In genomic region chr16:16191493-16192167, GRCh38 we compare ENCODE assay signal across 22 cellular contexts. TPM values are rescaled to one million over a fixed set of nuclear protein-coding genes. Genes with fewer than 3 reads are reported as not detected.
DNase-seq lines count a peak whose midpoint lies in the region; ATAC-seq and TF ChIP-seq lines count a peak whose summit lies in the region.
"Had no signal": no experiment of that assay in that cellular context is flagged by ENCODE, and none has a peak within 500 bp of the region (broad histone marks: within the 10 kb centered on the region; RNA-seq: fewer than 3 reads in every experiment).

No MANE protein-coding gene starts in this region.

- H3K9me3 Mint-ChIP-seq in GM23338 (no peaks in the 10 kb centered on the region), WTC11 (no peaks in the 10 kb centered on the region), endodermal cell (no peaks in the 10 kb centered on the region)
- no peaks in the 10 kb centered on the region for H3K9me3 Mint-ChIP-seq in activated CD4-positive, alpha-beta T cell treated with anti-CD3 and anti-CD28 coated beads, Interleukin-2, amount 10 ng/mL, durations not matched to agents 7 days and 5 days
- H3K9me3 Mint-ChIP-seq: CD14-positive monocyte had no signal

- no peaks in the 10 kb centered on the region for H3F3A ChIP-seq in GM23338 (replicated peaks; ENCODE audit: low read depth)

- no peaks in the 10 kb centered on the region for H3K79me2 ChIP-seq in GM23338 (replicated peaks; ENCODE audit: insufficient read depth)

- no peaks in the 10 kb centered on the region for H3K27me3 ChIP-seq in GM23338 (ENCODE audit: insufficient read depth)
- no peaks in the 10 kb centered on the region for H3K27me3 ChIP-seq in endodermal cell (ENCODE audit: control insufficient read depth, insufficient read depth, low read length, poor library complexity, severe bottlenecking)
- H3K27me3 ChIP-seq in neuronal stem cell (ENCODE audit: control insufficient read depth in 3 of 3, insufficient read depth in 3 of 3, low read depth in 1 of 3, low read length in 3 of 3): peaks cover 0 to 4% (median 0%) of the 10 kb centered on the region in 3 experiments
- no peaks in the 10 kb centered on the region for H3K27me3 ChIP-seq in MG63

- H3K27me3 Mint-ChIP-seq in GM23338 (ENCODE audit: insufficient read depth, low read depth, poor library complexity) (peaks cover 8% of the 10 kb centered on the region), WTC11 (ENCODE audit: low read depth) (no peaks in the 10 kb centered on the region; the same call in 1 of the 2 replicates), endodermal cell (ENCODE audit: insufficient read depth) (no peaks in the 10 kb centered on the region)
- no peaks in the 10 kb centered on the region for H3K27me3 Mint-ChIP-seq in activated CD4-positive, alpha-beta T cell treated with anti-CD3 and anti-CD28 coated beads, Interleukin-2, amount 10 ng/mL, durations not matched to agents 7 days and 5 days

- H3K36me3 Mint-ChIP-seq in GM23338 (ENCODE audit: low read depth): no peaks in the 10 kb centered on the region
- H3K36me3 Mint-ChIP-seq in WTC11: no peaks in the 10 kb centered on the region
- no peaks in the 10 kb centered on the region for H3K36me3 Mint-ChIP-seq in endodermal cell (ENCODE audit: low read depth)
- no peaks in the 10 kb centered on the region for H3K36me3 Mint-ChIP-seq in activated CD4-positive, alpha-beta T cell treated with anti-CD3 and anti-CD28 coated beads, Interleukin-2, amount 10 ng/mL, durations not matched to agents 7 days and 5 days (ENCODE audit: low read depth)

- no peak overlapping the region for H3K9ac ChIP-seq in endodermal cell (ENCODE audit: extremely low read depth, low read length, poor library complexity, severe bottlenecking)
- H3K9ac ChIP-seq in neuronal stem cell (ENCODE audit: low read depth, low read length, poor library complexity): no peak overlapping the region

- H2AFZ ChIP-seq in GM23338 (peak overlapping the region; percentile 76), neuronal stem cell (ENCODE audit: low read length) (peak overlapping the region; percentile 54)

- no peak overlapping the region for H2BK120ac ChIP-seq in neuronal stem cell (ENCODE audit: low read depth, low read length)

- CTCF ChIA-PET in WTC11 (lab: Charles Lee): no interaction called here
- CTCF ChIA-PET in activated CD4-positive, alpha-beta T cell treated with anti-CD3 and anti-CD28 coated beads, Interleukin-2, amount 10 ng/mL, durations not matched to agents 7 days and 5 days (lab: Charles Lee): no interaction called here

- no peak overlapping the region for H4K91ac ChIP-seq in neuronal stem cell (ENCODE audit: low read depth, low read length, poor library complexity)

- H2BK12ac ChIP-seq in neuronal stem cell (ENCODE audit: low read length): no peak overlapping the region

- no peaks in the 10 kb centered on the region for H3K36me3 ChIP-seq in GM23338 (ENCODE audit: insufficient read depth)
- H3K36me3 ChIP-seq in endodermal cell (ENCODE audit: control insufficient read depth, insufficient read depth, low read length): no peaks in the 10 kb centered on the region
- no peaks in the 10 kb centered on the region for H3K36me3 ChIP-seq in neuronal stem cell (replicated peaks in 1 of 2; ENCODE audit: control insufficient read depth in 2 of 2, insufficient read depth in 2 of 2, low read length in 2 of 2)
- H3K36me3 ChIP-seq in MG63: no peaks in the 10 kb centered on the region

- no peak overlapping the region for H4K8ac ChIP-seq in neuronal stem cell (ENCODE audit: low read depth, low read length)

- no peak overlapping the region for H3K23ac ChIP-seq in neuronal stem cell (ENCODE audit: low read depth, low read length, poor library complexity)

- H3K9me2 ChIP-seq in GM23338 (ENCODE audit: insufficient read depth): no peaks in the 10 kb centered on the region

- no peaks in the 10 kb centered on the region for H3K79me1 ChIP-seq in neuronal stem cell (ENCODE audit: low read depth, low read length)

- no peak overlapping the region for H2AK5ac ChIP-seq in neuronal stem cell (ENCODE audit: low read depth, low read length)

- H3K4me2 ChIP-seq in GM23338: no peak overlapping the region
- no peak overlapping the region for H3K4me2 ChIP-seq in neuronal stem cell (ENCODE audit: insufficient read depth, low read length, poor library complexity, severe bottlenecking)
- H3K4me2 ChIP-seq: A549 had no signal

- H3K4me1 ChIP-seq in GM23338 (ENCODE audit: insufficient read depth) (no peaks in the 10 kb centered on the region), endodermal cell (ENCODE audit: control insufficient read depth, insufficient read depth, low read length) (peaks cover 3% of the 10 kb centered on the region), neuronal stem cell (ENCODE audit: control insufficient read depth in 2 of 2, insufficient read depth in 1 of 2, low read depth in 1 of 2, low read length in 2 of 2) (no peaks in the 10 kb centered on the region)
- H3K4me1 ChIP-seq: A549 had no signal

- WGBS in endodermal cell (ENCODE audit: insufficient coverage in 1 of 2, insufficient read length in 1 of 2), 2 experiments: 74 to 81% methylated on average over 6 to 8 of the region's 8 CpGs
- 100% methylated on average over 1 of the region's 8 CpGs; no CpG with 5 or more reads in 1 of the 2 donors for WGBS in neuronal stem cell (ENCODE audit: extremely low coverage in 2 of 2, insufficient read length in 2 of 2, insufficient replicate concordance in 1 of 2), 2 donors

- no peak for TF ChIP-seq CTCF in GM23338 (conservative IDR thresholded peaks at IDR 0.05; ENCODE audit: low read depth in 2 of 2)
- TF ChIP-seq CTCF in WTC11 (IDR thresholded peaks at IDR 0.05): no peak
- no peak for TF ChIP-seq CTCF in endodermal cell (conservative IDR thresholded peaks at IDR 0.05)

- ATAC-seq in GM23338 (no peak; the same call in 1 of the 3 replicates), WTC11 (no peak), GM21723 (IDR thresholded peaks at IDR 0.05; ENCODE audit: unreplicated experiment) (no peak)
- ATAC-seq: A549 had no signal

- POLR2A ChIA-PET in WTC11 (lab: Charles Lee): no interaction called here
- POLR2A ChIA-PET in activated CD4-positive, alpha-beta T cell treated with anti-CD3 and anti-CD28 coated beads, Interleukin-2, amount 10 ng/mL, durations not matched to agents 7 days and 5 days (lab: Charles Lee): no interaction called here

- H3K4me3 Mint-ChIP-seq in GM23338: no peak overlapping the region
- H3K4me3 Mint-ChIP-seq in WTC11: no peak overlapping the region
- H3K4me3 Mint-ChIP-seq in endodermal cell: no peak overlapping the region
- no peak overlapping the region for H3K4me3 Mint-ChIP-seq in activated CD4-positive, alpha-beta T cell treated with anti-CD3 and anti-CD28 coated beads, Interleukin-2, amount 10 ng/mL, durations not matched to agents 7 days and 5 days
- H3K4me3 Mint-ChIP-seq: CD14-positive monocyte had no signal

- H2BK5ac ChIP-seq in neuronal stem cell (ENCODE audit: low read length): no peak overlapping the region

- H3K18ac ChIP-seq in neuronal stem cell (ENCODE audit: low read length): no peak overlapping the region

- H3K27ac Mint-ChIP-seq in GM23338: no peak overlapping the region
- peak overlapping the region; percentile 64; the same call in 1 of the 2 replicates for H3K27ac Mint-ChIP-seq in WTC11
- H3K27ac Mint-ChIP-seq in endodermal cell: peak overlapping the region; percentile 33
- no peak overlapping the region for H3K27ac Mint-ChIP-seq in activated CD4-positive, alpha-beta T cell treated with anti-CD3 and anti-CD28 coated beads, Interleukin-2, amount 10 ng/mL, durations not matched to agents 7 days and 5 days

- DNase-seq in GM23338 (ENCODE audit: low spot score): no peak
- no peak for DNase-seq in WTC11 (ENCODE audit: low spot score)
- peak; percentile 57 for DNase-seq in endodermal cell
- no peak for DNase-seq in neuronal stem cell (ENCODE audit: low spot score)
- DNase-seq in activated CD4-positive, alpha-beta T cell treated with anti-CD3 and anti-CD28 coated beads, Interleukin-2, amount 10 ng/mL, durations not matched to agents 7 days and 5 days: no peak
- no peak for DNase-seq in COR-L47 (lab: John Stamatoyannopoulos, UW)
- DNase-seq in MG63: no peak
- DNase-seq: GF-D8; HCEC 1CT; KBM-7; NCI-H1417 treated with DMSO at 0.1 percent for 48 hours; NCI-H2029; NCI-H2171 treated with DMSO at 0.1 percent for 48 hours; NCI-H446 treated with DMSO at 0.1 percent for 48 hours; NK-92 treated with Interleukin-12 subunit alpha and Interleukin-12 subunit beta, amount 100 ng/mL, for 24 hours; OCI-M1; RPMI8226; SIG-M5 had no signal

- no peak overlapping the region for H3K4me3 ChIP-seq in GM23338
- no peak overlapping the region for H3K4me3 ChIP-seq in endodermal cell (ENCODE audit: low read length)
- no peak overlapping the region for H3K4me3 ChIP-seq in neuronal stem cell (ENCODE audit: low read length in 2 of 2)
- no peak overlapping the region for H3K4me3 ChIP-seq in MG63
- H3K4me3 ChIP-seq: A549 had no signal

- H3K4ac ChIP-seq in neuronal stem cell (ENCODE audit: low read length): no peak overlapping the region

- no peaks in the 10 kb centered on the region for H4K20me1 ChIP-seq in GM23338 (replicated peaks; ENCODE audit: insufficient read depth)

- H3K9me3 ChIP-seq in endodermal cell (ENCODE audit: control insufficient read depth, low read length) (no peaks in the 10 kb centered on the region), neuronal stem cell (replicated peaks in 1 of 2; ENCODE audit: control insufficient read depth in 2 of 2, insufficient read depth in 1 of 2, low read depth in 1 of 2, low read length in 2 of 2) (no peaks in the 10 kb centered on the region), MG63 (no peaks in the 10 kb centered on the region)
- H3K9me3 ChIP-seq: A549 had no signal

- H2BK15ac ChIP-seq in neuronal stem cell (ENCODE audit: low read length): no peak overlapping the region

- H3K27ac ChIP-seq in GM23338 (ENCODE audit: low read depth): no peak overlapping the region
- no peak overlapping the region for H3K27ac ChIP-seq in endodermal cell (ENCODE audit: low read depth, low read length)
- H3K27ac ChIP-seq in neuronal stem cell (replicated peaks; ENCODE audit: low read length): no peak overlapping the region
- H3K27ac ChIP-seq: A549 had no signal

- peaks cover 8% of the 10 kb centered on the region for H3K4me1 Mint-ChIP-seq in GM23338
- H3K4me1 Mint-ChIP-seq in WTC11: peaks cover 10% of the 10 kb centered on the region
- peaks cover 14% of the 10 kb centered on the region for H3K4me1 Mint-ChIP-seq in endodermal cell
- H3K4me1 Mint-ChIP-seq in activated CD4-positive, alpha-beta T cell treated with anti-CD3 and anti-CD28 coated beads, Interleukin-2, amount 10 ng/mL, durations not matched to agents 7 days and 5 days: no peaks in the 10 kb centered on the region

- no peak overlapping the region for H3K14ac ChIP-seq in neuronal stem cell (ENCODE audit: low read length)

RNA-seq across cellular contexts. Expression of gene ABCC6, which starts 31.7 kb away (rescaled TPM):
- total RNA-seq in GM23338 (2014; rRNA removed; shearing (Covaris generic)): 0.16 and 0.73 TPM in 2 replicates
- 1.4 and 2.8 TPM in 2 replicates for polyA plus RNA-seq in GM23338 (2016; fragmentation: Nextera tagmentation; extraction: Ambion mirVana)
- 1.3 to 2.0 TPM (median 1.8 TPM) in 3 replicates for total RNA-seq in WTC11 (2021)
- 1 to 10 TPM; 6.5 to 7.8 TPM for total RNA-seq in endodermal cell
- polyA plus RNA-seq in endodermal cell (2013, experiment 1 of 2): 4.4 TPM
- 4.1 TPM for polyA plus RNA-seq in endodermal cell (2013, experiment 2 of 2)
- 3.5 TPM for polyA plus RNA-seq in neuronal stem cell (2013, experiment 1 of 2)
- polyA plus RNA-seq in neuronal stem cell (2013, experiment 2 of 2): 3.7 TPM
- not detected for total RNA-seq in activated CD4-positive, alpha-beta T cell treated with anti-CD3 and anti-CD28 coated beads, Interleukin-2, amount 10 ng/mL, durations not matched to agents 7 days and 5 days
- not detected in 2 replicates for total RNA-seq in MG63 (2014; rRNA removed; shearing (Covaris generic); ENCODE audit: low replicate concordance)
- total RNA-seq: Daoy had no signal

RNA-seq across cellular contexts. Expression of gene NOMO3, which starts 40.7 kb away (rescaled TPM):
- total RNA-seq in GM23338 (2014; rRNA removed; shearing (Covaris generic)): 25.9 and 28.3 TPM in 2 replicates
- 8.7 and 9.2 TPM in 2 replicates for polyA plus RNA-seq in GM23338 (2016; fragmentation: Nextera tagmentation; extraction: Ambion mirVana)
- total RNA-seq in WTC11 (2021): 14.8 to 20.5 TPM (median 15.9 TPM) in 3 replicates
- total RNA-seq in endodermal cell: 10 to 100 TPM; 38.4 to 75.9 TPM
- polyA plus RNA-seq in endodermal cell (2013, experiment 1 of 2): 44.3 TPM
- polyA plus RNA-seq in endodermal cell (2013, experiment 2 of 2): 44.3 TPM
- 27.7 TPM for polyA plus RNA-seq in neuronal stem cell (2013, experiment 1 of 2)
- polyA plus RNA-seq in neuronal stem cell (2013, experiment 2 of 2): 28.7 TPM
- total RNA-seq in activated CD4-positive, alpha-beta T cell treated with anti-CD3 and anti-CD28 coated beads, Interleukin-2, amount 10 ng/mL, durations not matched to agents 7 days and 5 days: 10 to 100 TPM; 40.2 to 44.9 TPM
- 70.9 and 90.3 TPM in 2 replicates for total RNA-seq in MG63 (2014; rRNA removed; shearing (Covaris generic); ENCODE audit: low replicate concordance)

Comparison
In these comparisons a context has a peak if more than half of its experiments do, and no peak if none do; other contexts are left out.
1. H3K27ac Mint-ChIP-seq: peak in WTC11 (single experiment) and endodermal cell (single experiment); none in GM23338 (single experiment) and activated CD4-positive, alpha-beta T cell treated with anti-CD3 and anti-CD28 coated beads, Interleukin-2, amount 10 ng/mL, durations not matched to agents 7 days and 5 days (single experiment).